24 cellular contexts compared by ENCODE assay signal in the genomic region with DNA sequence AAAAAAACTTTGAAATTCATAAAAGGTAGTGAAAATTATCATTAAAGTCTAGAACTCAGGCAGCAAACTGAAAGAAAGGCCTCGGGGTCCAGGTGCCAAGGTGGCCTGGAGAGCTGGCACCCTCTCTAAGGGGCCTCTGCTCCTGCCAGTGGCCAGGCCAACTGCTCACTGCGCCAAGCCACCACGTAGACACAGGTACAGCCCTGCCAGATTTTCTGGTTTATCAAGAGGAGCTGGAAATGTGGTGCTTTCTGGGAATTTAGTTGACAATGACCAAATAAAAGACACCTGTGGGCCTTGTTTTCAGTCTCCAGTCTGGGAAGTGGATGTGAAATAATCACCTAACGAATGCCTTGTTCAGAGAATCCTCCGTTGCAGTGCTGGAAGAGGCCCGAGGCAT. TPM values are rescaled to one million over a fixed set of nuclear protein-coding genes. Genes with fewer than 3 reads are reported as not detected.
"Had no signal": no experiment of that assay in that cellular context is flagged by ENCODE, and none has a peak within 500 bp of the region (broad histone marks: within the 10 kb centered on the region; RNA-seq: fewer than 3 reads in every experiment).

No MANE protein-coding gene starts in this region.

- H3K4me1 Mint-ChIP-seq: activated CD4-positive, alpha-beta T cell treated with anti-CD3 and anti-CD28 coated beads, Interleukin-2, amount 10 ng/mL, durations not matched to agents 7 days and 5 days; activated CD8-positive, alpha-beta memory T cell treated with anti-CD3 and anti-CD28 coated beads, Interleukin-2, amount 10 ng/mL, durations not matched to agents 7 days and 5 days; activated naive CD4-positive, alpha-beta T cell treated with anti-CD3 and anti-CD28 coated beads, Interleukin-2, amount 10 ng/mL, durations not matched to agents 7 days and 5 days had no signal

- H3K27me3 ChIP-seq: brain microvascular endothelial cell, colonic mucosa, sigmoid colon, transverse colon had no signal

- H3K36me3 ChIP-seq: colonic mucosa, sigmoid colon, transverse colon had no signal

- ATAC-seq: activated CD8-positive, alpha-beta memory T cell treated with anti-CD3 and anti-CD28 coated beads, Interleukin-2, amount 10 ng/mL, durations not matched to agents 7 days and 5 days; activated CD8-positive, alpha-beta T cell treated with anti-CD3 and anti-CD28 coated beads for 36 hours; effector memory CD8-positive, alpha-beta T cell; heart left ventricle; left cardiac atrium; stimulated activated memory B cell treated with anti-CD40 and anti-IgM and Interleukin-4, amounts not matched to agents 10 μg/mL and 1 μg/mL and 100 μg/mL, for 72 hours had no signal

- H3K27me3 Mint-ChIP-seq: activated CD4-positive, alpha-beta T cell treated with anti-CD3 and anti-CD28 coated beads, Interleukin-2, amount 10 ng/mL, durations not matched to agents 7 days and 5 days; activated CD8-positive, alpha-beta memory T cell treated with anti-CD3 and anti-CD28 coated beads, Interleukin-2, amount 10 ng/mL, durations not matched to agents 7 days and 5 days; activated CD8-positive, alpha-beta T cell treated with anti-CD3 and anti-CD28 coated beads for 36 hours; activated naive CD4-positive, alpha-beta T cell treated with anti-CD3 and anti-CD28 coated beads, Interleukin-2, amount 10 ng/mL, durations not matched to agents 7 days and 5 days; effector memory CD8-positive, alpha-beta T cell; memory B cell; stimulated activated memory B cell treated with anti-CD40 and anti-IgM and Interleukin-4, amounts not matched to agents 10 μg/mL and 1 μg/mL and 100 μg/mL, for 72 hours had no signal

- H3K4me2 ChIP-seq: smooth muscle cell had no signal

- DNase-seq: activated CD4-positive, alpha-beta T cell treated with anti-CD3 and anti-CD28 coated beads, Interleukin-2, amount 10 ng/mL, durations not matched to agents 7 days and 5 days; activated CD8-positive, alpha-beta memory T cell treated with anti-CD3 and anti-CD28 coated beads, Interleukin-2, amount 10 ng/mL, durations not matched to agents 7 days and 5 days; activated CD8-positive, alpha-beta T cell treated with anti-CD3 and anti-CD28 coated beads for 36 hours; activated effector memory CD4-positive, alpha-beta T cell treated with anti-CD3 and anti-CD28 coated beads, Interleukin-2, amount 50 U/mL, for 16 hours; activated naive CD4-positive, alpha-beta T cell treated with anti-CD3 and anti-CD28 coated beads, Interleukin-2, amount 10 ng/mL, durations not matched to agents 7 days and 5 days; activated T-cell treated with anti-CD3 and anti-CD28 coated beads for 4 hours; brain microvascular endothelial cell; central memory CD4-positive, alpha-beta T cell; colonic mucosa; effector memory CD8-positive, alpha-beta T cell; heart left ventricle; islet precursor cell; left cardiac atrium; nucleus accumbens; retina; sigmoid colon; stimulated activated CD4-positive, alpha-beta T cell treated with anti-CD3 and anti-CD28 coated beads, Interleukin-15, amount 100 ng/mL, for 24 hours; T1000; transverse colon had no signal

- H3K9me3 Mint-ChIP-seq: activated CD4-positive, alpha-beta T cell treated with anti-CD3 and anti-CD28 coated beads, Interleukin-2, amount 10 ng/mL, durations not matched to agents 7 days and 5 days; activated CD8-positive, alpha-beta T cell treated with anti-CD3 and anti-CD28 coated beads for 36 hours; activated naive CD4-positive, alpha-beta T cell treated with anti-CD3 and anti-CD28 coated beads, Interleukin-2, amount 10 ng/mL, durations not matched to agents 7 days and 5 days; effector memory CD8-positive, alpha-beta T cell; memory B cell; stimulated activated memory B cell treated with anti-CD40 and anti-IgM and Interleukin-4, amounts not matched to agents 10 μg/mL and 1 μg/mL and 100 μg/mL, for 72 hours had no signal

- H3K4me3 Mint-ChIP-seq: activated CD4-positive, alpha-beta T cell treated with anti-CD3 and anti-CD28 coated beads, Interleukin-2, amount 10 ng/mL, durations not matched to agents 7 days and 5 days; activated CD8-positive, alpha-beta memory T cell treated with anti-CD3 and anti-CD28 coated beads, Interleukin-2, amount 10 ng/mL, durations not matched to agents 7 days and 5 days; activated CD8-positive, alpha-beta T cell treated with anti-CD3 and anti-CD28 coated beads for 36 hours; activated naive CD4-positive, alpha-beta T cell treated with anti-CD3 and anti-CD28 coated beads, Interleukin-2, amount 10 ng/mL, durations not matched to agents 7 days and 5 days; effector memory CD8-positive, alpha-beta T cell; memory B cell; stimulated activated memory B cell treated with anti-CD40 and anti-IgM and Interleukin-4, amounts not matched to agents 10 μg/mL and 1 μg/mL and 100 μg/mL, for 72 hours had no signal

- H3K4me3 ChIP-seq: colonic mucosa, dorsolateral prefrontal cortex, heart left ventricle, sigmoid colon, smooth muscle cell, transverse colon had no signal

- H3K27ac ChIP-seq: brain microvascular endothelial cell, colonic mucosa, heart left ventricle, sigmoid colon, transverse colon had no signal

- H3K27ac Mint-ChIP-seq: activated CD4-positive, alpha-beta T cell treated with anti-CD3 and anti-CD28 coated beads, Interleukin-2, amount 10 ng/mL, durations not matched to agents 7 days and 5 days; activated CD8-positive, alpha-beta memory T cell treated with anti-CD3 and anti-CD28 coated beads, Interleukin-2, amount 10 ng/mL, durations not matched to agents 7 days and 5 days; activated CD8-positive, alpha-beta T cell treated with anti-CD3 and anti-CD28 coated beads for 36 hours; activated naive CD4-positive, alpha-beta T cell treated with anti-CD3 and anti-CD28 coated beads, Interleukin-2, amount 10 ng/mL, durations not matched to agents 7 days and 5 days had no signal

- H3K9me3 ChIP-seq: colonic mucosa, heart left ventricle, sigmoid colon, transverse colon had no signal

- H3K4me1 ChIP-seq: colonic mucosa had no signal

RNA-seq across cellular contexts. Expression of gene GRIK5, which starts 28.8 kb away (rescaled TPM):
- total RNA-seq: fibroblast of villous mesenchyme had no signal
